Comparison of ENCODE assay signal across 1 cellular context in the genomic region with DNA sequence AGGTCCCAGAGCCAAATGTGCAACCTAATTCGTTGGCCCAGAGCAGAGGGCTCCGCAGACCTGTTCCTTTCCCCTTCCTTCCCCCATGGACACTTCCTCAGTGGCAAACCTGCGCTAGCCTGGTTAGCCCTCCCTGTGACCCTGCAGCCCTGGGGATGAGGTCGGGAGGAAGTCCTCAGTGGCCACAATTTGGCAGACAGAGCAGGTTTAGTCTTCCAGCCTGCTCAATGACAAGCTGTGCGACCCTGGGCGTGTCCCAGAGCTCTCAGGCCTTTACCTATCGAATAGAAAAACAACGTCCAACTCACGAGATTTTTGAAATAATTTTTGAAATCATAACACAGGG.
TF ChIP-seq lines count a peak whose summit lies in the region.

No MANE protein-coding gene starts in this region.

TF ChIP-seq in H1, 55 proteins besides CTCF, POLR2A, EP300 and RAD21:
- TF ChIP-seq RNF2 (IDR thresholded peaks at IDR 0.05; ENCODE audit: borderline replicate concordance, low read depth, low read length, missing control alignments, poor library complexity, severe bottlenecking) (no peak), CTBP2 (IDR thresholded peaks at IDR 0.05; ENCODE audit: borderline replicate concordance, insufficient read depth, insufficient read length, low read length) (peak; percentile 85)
